ENCODE assay signal across 8 cellular contexts in the genomic region with DNA sequence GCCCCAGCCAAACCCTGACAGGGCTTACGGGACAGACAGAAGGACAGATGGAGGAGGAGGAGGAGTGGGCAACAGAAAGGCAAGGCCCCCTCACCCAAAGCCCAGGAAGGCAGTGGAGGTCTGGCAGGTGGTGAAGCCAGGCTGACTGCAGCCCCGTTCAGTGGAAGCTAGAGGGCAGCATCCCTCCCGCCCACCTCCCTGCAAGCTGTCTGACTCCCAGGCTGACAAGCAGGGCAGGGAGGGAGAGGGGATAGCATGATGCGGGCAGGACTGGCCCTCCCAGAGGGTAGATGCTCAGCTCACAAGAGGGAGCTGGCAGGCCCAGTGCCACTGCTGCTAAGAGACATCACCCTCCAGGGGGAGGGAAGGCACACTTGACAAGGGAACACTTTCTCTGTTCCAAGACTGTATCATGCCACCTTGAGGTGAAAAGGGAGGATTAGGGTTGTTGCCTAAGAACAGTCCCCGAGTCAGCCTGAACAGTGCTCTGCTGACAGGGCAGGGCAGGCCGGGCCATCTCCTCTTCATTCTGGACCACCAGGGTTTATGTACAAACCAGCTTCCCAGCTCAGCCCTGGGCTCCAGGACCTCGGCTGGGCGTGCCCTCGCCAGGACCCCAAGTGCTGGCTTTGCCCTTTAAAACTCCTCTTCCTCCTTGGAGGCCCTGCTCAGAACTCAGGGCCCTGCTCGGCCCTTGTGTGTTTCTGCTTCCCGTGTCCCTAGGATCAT.
DNase-seq lines count a peak whose midpoint lies in the region; ATAC-seq and TF ChIP-seq lines count a peak whose summit lies in the region.

No MANE protein-coding gene starts in this region.

- ATAC-seq in GM19452 (IDR thresholded peaks at IDR 0.05; ENCODE audit: unreplicated experiment) (peak; percentile 76), HG03460 (IDR thresholded peaks at IDR 0.05; ENCODE audit: unreplicated experiment) (peak; percentile 54), heart right ventricle (peak in 6 of 8 donors; percentile 21 to 66 (median 54)), sciatic nerve (peak; percentile 27)

- H3K27me3 ChIP-seq in heart right ventricle, result peaks cover 0 to 20% (median 13%) of the 10 kb centered on the region in 7 donors

- peaks cover 0 to 13% (median 8%) of the 10 kb centered on the region in 9 donors for H3K4me1 ChIP-seq in heart right ventricle

- H3K27ac ChIP-seq in heart right ventricle, result no peak overlapping the region

- H3K9me3 ChIP-seq in heart right ventricle, result no peaks in the 10 kb centered on the region

- intact Hi-C loops in heart right ventricle (cut with DNase I), result loop anchor here in 3 of 10 donors (5.0 to 10.0 kb wide), 3 partner anchors 140 to 150 kb away; no protein-coding TSS in a partner anchor
- intact Hi-C loops in sciatic nerve (cut with DNase I), result no loop called here

- peak in 7 of 9 donors; percentile 62 to 77 (median 69) for TF ChIP-seq CTCF in heart right ventricle (IDR thresholded peaks at IDR 0.05)

- WGBS in heart right ventricle, 2 donors, result 63 to 65% methylated on average over 11 of the region's 11 CpGs

- no peaks in the 10 kb centered on the region for H3K36me3 ChIP-seq in heart right ventricle

- no peak overlapping the region for H3K4me3 ChIP-seq in heart right ventricle

- DNase-seq in DMS153 (lab: John Stamatoyannopoulos, UW) (peak; percentile 48), RPMI8226 (peak; percentile 67), heart right ventricle (no peak), sciatic nerve (ENCODE audit: low spot score) (peak; percentile 69), T1000 (lab: John Stamatoyannopoulos, UW) (no peak)
- peak; percentile 61 for DNase-seq in activated naive CD4-positive, alpha-beta T cell treated with anti-CD3 and anti-CD28 coated beads, Interleukin-2, amount 50 U/mL, for 16 hours

Comparison
In these comparisons a context has a peak if more than half of its experiments do, and no peak if none do; other contexts are left out.
1. DNase-seq: peak in DMS153 (single experiment), RPMI8226 (single experiment), activated naive CD4-positive, alpha-beta T cell treated with anti-CD3 and anti-CD28 coated beads, Interleukin-2, amount 50 U/mL, for 16 hours (single experiment) and sciatic nerve (single experiment); none in heart right ventricle (0 of 2) and T1000 (single experiment).
2. Peak in every context shown above with its lines, with median percentiles within 50 percentile points of each other: ATAC-seq.